In the genomic region with DNA sequence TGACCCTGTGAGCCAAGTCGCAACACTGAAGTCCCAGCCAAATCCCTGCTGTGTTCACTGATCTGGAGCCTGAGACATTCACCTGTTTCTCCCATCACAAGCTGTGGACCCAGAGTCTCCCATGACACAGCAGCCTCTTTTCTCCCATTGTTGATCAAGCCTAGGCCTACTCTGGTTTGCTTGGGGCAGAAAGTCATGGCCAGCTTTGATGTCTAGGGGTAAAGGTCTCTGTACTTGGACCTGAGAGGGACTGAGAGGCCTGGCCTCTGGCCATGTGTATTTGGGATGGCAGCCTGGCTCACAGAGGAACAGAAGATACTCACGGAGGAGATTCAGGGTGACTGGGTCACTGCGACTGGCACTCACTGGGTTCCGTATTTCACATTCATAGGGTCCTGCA, we compare ENCODE assay signal across 14 cellular contexts. TPM values are rescaled to one million over a fixed set of nuclear protein-coding genes. Genes with fewer than 3 reads are reported as not detected.
"Had no signal": no experiment of that assay in that cellular context is flagged by ENCODE, and none has a peak within 500 bp of the region (broad histone marks: within the 10 kb centered on the region; RNA-seq: fewer than 3 reads in every experiment).

No MANE protein-coding gene starts in this region.

RNA-seq across cellular contexts. Expression of gene PSG9, which starts 7.8 kb away (rescaled TPM):
- total RNA-seq: stomach, subcutaneous adipose tissue, suprapubic skin, temporal lobe, thoracic aorta, thyroid gland, tibial nerve, transverse colon, upper lobe of left lung, upper lobe of right lung, ureter, urinary bladder, uterus, vagina had no signal
- polyA plus RNA-seq: stomach, urinary bladder had no signal

RNA-seq across cellular contexts. Expression of gene PSG4, which starts 56.1 kb away (rescaled TPM):
- total RNA-seq: stomach, subcutaneous adipose tissue, temporal lobe, thoracic aorta, thyroid gland, tibial nerve, transverse colon, upper lobe of left lung, upper lobe of right lung, uterus had no signal
- polyA plus RNA-seq: urinary bladder had no signal
